ENCODE assay signal across 20 cellular contexts in genomic region chr5:157610990-157611389, GRCh38. TPM values are rescaled to one million over a fixed set of nuclear protein-coding genes. Genes with fewer than 3 reads are reported as not detected.
DNase-seq lines count a peak whose midpoint lies in the region; ATAC-seq, FAIRE-seq and TF ChIP-seq lines count a peak whose summit lies in the region.
"Had no signal": no experiment of that assay in that cellular context is flagged by ENCODE, and none has a peak within 500 bp of the region (broad histone marks: within the 10 kb centered on the region; RNA-seq: fewer than 3 reads in every experiment).

No MANE protein-coding gene starts in this region.

- no CpG with 5 or more reads among the region's 5 CpGs for WGBS in trophoblast cell (ENCODE audit: extremely low coverage, insufficient coverage, insufficient read length)

- no peaks in the 10 kb centered on the region for H3K9me3 Mint-ChIP-seq in activated naive CD4-positive, alpha-beta T cell treated with anti-CD3 and anti-CD28 coated beads, Interleukin-2, amount 50 U/mL, for 72 hours
- H3K9me3 Mint-ChIP-seq in activated T-helper 2 cell treated with anti-CD3 and anti-CD28 coated beads, Interferon-gamma antibody, Interleukin-2, Interleukin-4, amounts not matched to agents 10 μg/mL and 5 μg/mL and 100 μg/mL, durations not matched to agents 14 hours and 24 hours and 36 hours = no peaks in the 10 kb centered on the region
- H3K9me3 Mint-ChIP-seq: activated naive CD4-positive, alpha-beta T cell treated with anti-CD3 and anti-CD28 coated beads, Interleukin-2, amount 10 ng/mL, durations not matched to agents 7 days and 5 days; CD8-positive, alpha-beta memory T cell had no signal

- H3K23ac ChIP-seq in trophoblast cell (ENCODE audit: low read length) = no peak overlapping the region

- no peak overlapping the region for H2AK5ac ChIP-seq in trophoblast cell (ENCODE audit: low read length)

- no peak overlapping the region for H3K4me3 Mint-ChIP-seq in activated T-helper 2 cell treated with anti-CD3 and anti-CD28 coated beads, Interferon-gamma antibody, Interleukin-2, Interleukin-4, amounts not matched to agents 10 μg/mL and 5 μg/mL and 100 μg/mL, durations not matched to agents 14 hours and 24 hours and 36 hours (ENCODE audit: low read depth)
- H3K4me3 Mint-ChIP-seq: activated naive CD4-positive, alpha-beta T cell treated with anti-CD3 and anti-CD28 coated beads, Interleukin-2, amount 10 ng/mL, durations not matched to agents 7 days and 5 days; brain; CD8-positive, alpha-beta memory T cell; neural progenitor cell had no signal

- H3K36me3 Mint-ChIP-seq in activated naive CD4-positive, alpha-beta T cell treated with anti-CD3 and anti-CD28 coated beads, Interleukin-2, amount 50 U/mL, for 72 hours = peaks cover 0 to 26% of the 10 kb centered on the region in 2 donors
- peaks cover 6% of the 10 kb centered on the region for H3K36me3 Mint-ChIP-seq in activated T-helper 2 cell treated with anti-CD3 and anti-CD28 coated beads, Interferon-gamma antibody, Interleukin-2, Interleukin-4, amounts not matched to agents 10 μg/mL and 5 μg/mL and 100 μg/mL, durations not matched to agents 14 hours and 24 hours and 36 hours (ENCODE audit: low read depth)
- H3K36me3 Mint-ChIP-seq: brain, neural progenitor cell had no signal

- no peak overlapping the region for H3K18ac ChIP-seq in trophoblast cell (ENCODE audit: low read length)

- H3K36me3 ChIP-seq in trophoblast cell (ENCODE audit: control insufficient read depth in 1 of 2, insufficient read depth in 2 of 2, low read length in 2 of 2) (no peaks in the 10 kb centered on the region), kidney (ENCODE audit: control insufficient read depth in 1 of 2, insufficient read depth in 2 of 2, low read length in 2 of 2) (no peaks in the 10 kb centered on the region)
- H3K36me3 ChIP-seq: neural progenitor cell had no signal

- H2AFZ ChIP-seq in trophoblast cell (ENCODE audit: insufficient read depth, low read length, poor library complexity) = no peak overlapping the region
- H2AFZ ChIP-seq: neural progenitor cell had no signal

- H3K4ac ChIP-seq in trophoblast cell (ENCODE audit: low read depth, low read length) = no peak overlapping the region

- H3K27ac Mint-ChIP-seq in activated naive CD4-positive, alpha-beta T cell treated with anti-CD3 and anti-CD28 coated beads, Interleukin-2, amount 50 U/mL, for 72 hours = peak overlapping the region; percentile 9 to 36
- peak overlapping the region; percentile 40 for H3K27ac Mint-ChIP-seq in activated T-helper 2 cell treated with anti-CD3 and anti-CD28 coated beads, Interferon-gamma antibody, Interleukin-2, Interleukin-4, amounts not matched to agents 10 μg/mL and 5 μg/mL and 100 μg/mL, durations not matched to agents 14 hours and 24 hours and 36 hours
- H3K27ac Mint-ChIP-seq: activated naive CD4-positive, alpha-beta T cell treated with anti-CD3 and anti-CD28 coated beads, Interleukin-2, amount 10 ng/mL, durations not matched to agents 7 days and 5 days; neural progenitor cell had no signal

- H3K27me3 Mint-ChIP-seq in activated T-helper 2 cell treated with anti-CD3 and anti-CD28 coated beads, Interferon-gamma antibody, Interleukin-2, Interleukin-4, amounts not matched to agents 10 μg/mL and 5 μg/mL and 100 μg/mL, durations not matched to agents 14 hours and 24 hours and 36 hours (ENCODE audit: low read depth) = no peaks in the 10 kb centered on the region
- H3K27me3 Mint-ChIP-seq: brain had no signal

- peak overlapping the region; percentile 26 for H2BK120ac ChIP-seq in trophoblast cell (ENCODE audit: insufficient read depth, low read length, poor library complexity)

- H4K8ac ChIP-seq in trophoblast cell (ENCODE audit: low read depth, low read length) = peak overlapping the region; percentile 43

- H3K4me1 Mint-ChIP-seq in activated T-helper 2 cell treated with anti-CD3 and anti-CD28 coated beads, Interferon-gamma antibody, Interleukin-2, Interleukin-4, amounts not matched to agents 10 μg/mL and 5 μg/mL and 100 μg/mL, durations not matched to agents 14 hours and 24 hours and 36 hours (ENCODE audit: low read depth) = peaks cover 59% of the 10 kb centered on the region
- H3K4me1 Mint-ChIP-seq: neural progenitor cell had no signal

- peak overlapping the region; percentile 65 for H2BK12ac ChIP-seq in trophoblast cell (ENCODE audit: low read length)

- peaks cover 32 to 36% of the 10 kb centered on the region in 2 experiments for H3K4me1 ChIP-seq in trophoblast cell (ENCODE audit: control insufficient read depth in 1 of 2, insufficient read depth in 2 of 2, low read length in 2 of 2)
- peaks cover 0 to 3% of the 10 kb centered on the region in 2 donors for H3K4me1 ChIP-seq in kidney (ENCODE audit: control insufficient read depth in 1 of 2, insufficient read depth in 1 of 2, low read depth in 1 of 2, low read length in 2 of 2)
- H3K4me1 ChIP-seq: neural progenitor cell had no signal

- intact Hi-C loops in activated T-helper 2 cell treated with anti-CD3 and anti-CD28 coated beads, Interferon-gamma antibody, Interleukin-2, Interleukin-4, amounts not matched to agents 10 μg/mL and 5 μg/mL and 100 μg/mL, durations not matched to agents 14 hours and 24 hours and 36 hours (cut with micrococcal nuclease) = loop anchor here (5.0 kb wide), 1 partner anchor 41 kb away; the partner anchor contains the start of gene SOX30
- intact Hi-C loops in kidney (cut with DNase I) = no loop called here

- H3K4me2 ChIP-seq in trophoblast cell (ENCODE audit: low read length) = no peak overlapping the region
- H3K4me2 ChIP-seq: neural progenitor cell had no signal

- ATAC-seq in activated naive CD4-positive, alpha-beta T cell treated with anti-CD3 and anti-CD28 coated beads, Interleukin-2, amount 50 U/mL, for 72 hours = no peak
- ATAC-seq in HG03442 (IDR thresholded peaks at IDR 0.05; ENCODE audit: unreplicated experiment) (peak; percentile 3), SK-N-SH treated with all-trans-retinoic acid at 6 μM for 48 hours (no peak)
- ATAC-seq: esophagus mucosa had no signal

- no peak overlapping the region for H4K12ac ChIP-seq in trophoblast cell (ENCODE audit: low read depth, low read length)

- H3K4me3 ChIP-seq in trophoblast cell (ENCODE audit: low read depth, low read length) = no peak overlapping the region
- no peak overlapping the region for H3K4me3 ChIP-seq in kidney (ENCODE audit: low read length in 2 of 2)
- H3K4me3 ChIP-seq: neural progenitor cell had no signal

- no peak overlapping the region for H3K14ac ChIP-seq in trophoblast cell (ENCODE audit: low read length)

- H3K27me3 ChIP-seq in trophoblast cell (ENCODE audit: insufficient read depth, low read length) = no peaks in the 10 kb centered on the region
- H3K27me3 ChIP-seq: neural progenitor cell had no signal

- no peak for TF ChIP-seq CTCF in kidney (IDR thresholded peaks at IDR 0.05; ENCODE audit: borderline replicate concordance, extremely low read depth, insufficient read depth)

- H3K9ac ChIP-seq in trophoblast cell (ENCODE audit: low read length) = no peak overlapping the region
- no peak overlapping the region for H3K9ac ChIP-seq in kidney (ENCODE audit: low read length in 2 of 2)
- H3K9ac ChIP-seq: neural progenitor cell had no signal

- no peak overlapping the region for H2BK5ac ChIP-seq in trophoblast cell (ENCODE audit: low read depth, low read length, poor library complexity)

- DNase-seq in activated naive CD4-positive, alpha-beta T cell treated with anti-CD3 and anti-CD28 coated beads, Interleukin-2, amount 50 U/mL, for 72 hours (ENCODE audit: low spot score in 2 of 2) = no peak
- no peak for DNase-seq in activated naive CD4-positive, alpha-beta T cell (lab: John Stamatoyannopoulos, UW)
- DNase-seq in activated T-helper 2 cell treated with anti-CD3 and anti-CD28 coated beads, Interferon-gamma antibody, Interleukin-2, Interleukin-4, amounts not matched to agents 10 μg/mL and 5 μg/mL and 100 μg/mL, durations not matched to agents 14 hours and 24 hours and 36 hours (ENCODE audit: low spot score) = no peak
- DNase-seq in trophoblast cell (no peak), kidney (no peak), T-helper 9 cell (no peak)
- DNase-seq: activated naive CD4-positive, alpha-beta T cell treated with anti-CD3 and anti-CD28 coated beads, Interleukin-2, amount 10 ng/mL, durations not matched to agents 7 days and 5 days; CD8-positive, alpha-beta memory T cell; NCI-H2029; NCI-H510A had no signal

- H3K79me1 ChIP-seq in trophoblast cell (ENCODE audit: low read length) = peaks cover 43% of the 10 kb centered on the region

- H3K9me3 ChIP-seq in trophoblast cell (ENCODE audit: insufficient read depth, low read depth, low read length) (no peaks in the 10 kb centered on the region), kidney (ENCODE audit: control insufficient read depth in 1 of 2, low read length in 2 of 2) (no peaks in the 10 kb centered on the region)

- H3K27ac ChIP-seq in trophoblast cell (ENCODE audit: low read depth, low read length) (peak overlapping the region; percentile 42), kidney (ENCODE audit: low read depth in 2 of 2, low read length in 2 of 2) (no peak overlapping the region)
- H3K27ac ChIP-seq: neural progenitor cell had no signal

- no peak overlapping the region for H4K91ac ChIP-seq in trophoblast cell (ENCODE audit: low read depth, low read length)

- no peak for FAIRE-seq in kidney (lab: Jason Lieb, UNC)
- FAIRE-seq: H1, HTR-8/SVneo had no signal

- peaks cover 7% of the 10 kb centered on the region for H3K79me2 ChIP-seq in trophoblast cell (ENCODE audit: control insufficient read depth, insufficient read depth, low read length, poor library complexity)

TF ChIP-seq in SK-N-SH treated with all-trans-retinoic acid at 6 μM for 48 hours, 23 proteins besides CTCF, POLR2A, EP300 and RAD21 (continues in another document):
- no peak for TF ChIP-seq GLIS3 (CRISPR knock-in tag; IDR thresholded peaks at IDR 0.05)

RNA-seq across cellular contexts. Expression of gene ADAM19, which starts 35.4 kb away (rescaled TPM):
- 10 to 100 TPM in 1 of 2 donors, 1 to 10 TPM in 1; 9.5 to 85.9 TPM for total RNA-seq in activated naive CD4-positive, alpha-beta T cell treated with anti-CD3 and anti-CD28 coated beads, Interleukin-2, amount 50 U/mL, for 72 hours
- total RNA-seq in activated T-helper 2 cell treated with anti-CD3 and anti-CD28 coated beads, Interferon-gamma antibody, Interleukin-2, Interleukin-4, amounts not matched to agents 10 μg/mL and 5 μg/mL and 100 μg/mL, durations not matched to agents 14 hours and 24 hours and 36 hours = 229 and 237 TPM in 2 replicates
- polyA plus RNA-seq in trophoblast cell (2013) = 241 and 257 TPM in 2 replicates
- 9.2 TPM for total RNA-seq in kidney
- polyA plus RNA-seq in kidney (ENCODE audit: insufficient read depth, low read depth, low replicate concordance) = 0.88 TPM

RNA-seq across cellular contexts. Expression of gene SOX30, which starts 41.2 kb away (rescaled TPM):
- total RNA-seq in activated naive CD4-positive, alpha-beta T cell treated with anti-CD3 and anti-CD28 coated beads, Interleukin-2, amount 50 U/mL, for 72 hours = under 1 TPM in 1 of 2 donors, not detected in 1; 0.14 TPM
- 0.11 TPM in 2 replicates for total RNA-seq in activated T-helper 2 cell treated with anti-CD3 and anti-CD28 coated beads, Interferon-gamma antibody, Interleukin-2, Interleukin-4, amounts not matched to agents 10 μg/mL and 5 μg/mL and 100 μg/mL, durations not matched to agents 14 hours and 24 hours and 36 hours
- 0.07 and 0.11 TPM in 2 replicates for polyA plus RNA-seq in trophoblast cell (2013)
- 0.09 TPM for total RNA-seq in kidney
- polyA plus RNA-seq in kidney (ENCODE audit: insufficient read depth, low read depth, low replicate concordance) = not detected
- total RNA-seq: dermis microvascular lymphatic vessel endothelial cell, esophagus mucosa, H1, lung microvascular endothelial cell, subcutaneous adipose tissue had no signal
